1 cellular context compared by ENCODE assay signal in the genomic region with DNA sequence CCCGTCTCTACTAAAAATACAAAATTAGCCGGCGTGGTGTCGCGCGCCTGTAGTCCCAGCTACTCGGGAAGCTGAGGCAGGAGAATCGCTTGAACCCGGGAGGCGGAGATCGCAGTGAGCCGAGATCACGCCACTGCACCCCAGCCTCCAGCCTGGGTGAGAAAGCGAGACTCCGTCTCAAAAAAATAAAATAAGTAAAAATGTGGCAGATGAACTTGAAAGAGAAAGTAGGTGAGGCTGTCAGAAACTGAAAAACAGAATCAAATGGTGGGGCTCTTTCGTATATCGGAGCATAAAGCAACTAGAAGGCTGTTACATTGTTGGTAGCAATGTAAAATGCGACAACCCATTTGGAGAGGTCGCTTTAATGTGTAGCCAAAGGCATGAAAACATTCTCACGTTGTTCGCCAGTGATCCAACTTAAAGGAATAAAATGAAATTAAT.
TF ChIP-seq lines count a peak whose summit lies in the region.

No MANE protein-coding gene starts in this region.

TF ChIP-seq in K562, 482 proteins besides CTCF, POLR2A, EP300 and RAD21 (continued from another document and continues in another):
- TF ChIP-seq MGA (IDR thresholded peaks at IDR 0.05) (peak; percentile 43; the same call in 1 of the 2 replicates), HEY1 (CRISPR knock-in tag; IDR thresholded peaks at IDR 0.05; ENCODE audit: borderline replicate concordance) (no peak; the same call in 1 of the 2 replicates), ZNF780A (CRISPR knock-in tag; IDR thresholded peaks at IDR 0.05) (no peak), NUFIP1 (IDR thresholded peaks at IDR 0.05; ENCODE audit: partially characterized antibody) (no peak), TARDBP (IDR thresholded peaks at IDR 0.05) (peak; percentile 12; the same call in 1 of the 2 replicates), ZNF253 (CRISPR knock-in tag; conservative IDR thresholded peaks at IDR 0.05) (no peak), TAL1 (IDR thresholded peaks at IDR 0.05) (no peak), RNF2 (IDR thresholded peaks at IDR 0.05) (no peak), CBX3 (IDR thresholded peaks at IDR 0.05; ENCODE audit: borderline replicate concordance in 1 of 2, low read length in 2 of 2) (0 out of 3 replicates have a peak, but pooled peaks of 1 of the 2 experiments have one; percentile 3), FOXJ2 (tag; IDR thresholded peaks at IDR 0.05) (no peak), MNT (conservative IDR thresholded peaks at IDR 0.05) (no peak), GTF2F1 (IDR thresholded peaks at IDR 0.05; ENCODE audit: low read depth, low read length) (no peak), RERE (CRISPR knock-in tag; IDR thresholded peaks at IDR 0.05; ENCODE audit: borderline replicate concordance) (no peak), SRF (CRISPR knock-in tag; IDR thresholded peaks at IDR 0.05) (peak in 1 of 2 experiments; percentile 15; a peak in 1 of 4 replicates), POU5F1 (IDR thresholded peaks at IDR 0.05; ENCODE audit: borderline replicate concordance, low read depth, low read length, partially characterized antibody) (no peak), HDAC1 (IDR thresholded peaks at IDR 0.05) (no peak), HDGF (IDR thresholded peaks at IDR 0.05) (no peak), SMARCA4 (IDR thresholded peaks at IDR 0.05) (peak; percentile 41; the same call in 1 of the 2 replicates), MCM2 (IDR thresholded peaks at IDR 0.05; ENCODE audit: low read depth) (no peak), GABPB1 (CRISPR knock-in tag; IDR thresholded peaks at IDR 0.05) (no peak), ZNF212 (CRISPR knock-in tag; IDR thresholded peaks at IDR 0.05) (no peak), MYNN (IDR thresholded peaks at IDR 0.05) (no peak), MYNN (CRISPR knock-in tag; IDR thresholded peaks at IDR 0.05) (no peak), ZNF57 (CRISPR knock-in tag; IDR thresholded peaks at IDR 0.05) (no peak), MCM5 (IDR thresholded peaks at IDR 0.05; ENCODE audit: low read depth) (no peak), ZNF830 (CRISPR knock-in tag; IDR thresholded peaks at IDR 0.05) (no peak), CHCHD3 (CRISPR knock-in tag; IDR thresholded peaks at IDR 0.05) (no peak), NR4A1 (CRISPR knock-in tag; IDR thresholded peaks at IDR 0.05) (no peak), NR4A1 (tag; IDR thresholded peaks at IDR 0.05) (0 out of 2 replicates have a peak, but pooled peaks have one; percentile 61), TCF15 (CRISPR knock-in tag; IDR thresholded peaks at IDR 0.05) (no peak), ZNF76 (CRISPR knock-in tag; IDR thresholded peaks at IDR 0.05; ENCODE audit: borderline replicate concordance) (no peak), ZNF408 (CRISPR knock-in tag; IDR thresholded peaks at IDR 0.05; ENCODE audit: low read depth) (no peak), CTBP1 (IDR thresholded peaks at IDR 0.05; ENCODE audit: borderline replicate concordance) (no peak), ZNF507 (tag; conservative IDR thresholded peaks at IDR 0.05) (no peak), BHLHE40 (IDR thresholded peaks at IDR 0.05; ENCODE audit: low read length) (no peak), ZNF324 (CRISPR knock-in tag; IDR thresholded peaks at IDR 0.05) (no peak)
- TF ChIP-seq, protein P1, sequence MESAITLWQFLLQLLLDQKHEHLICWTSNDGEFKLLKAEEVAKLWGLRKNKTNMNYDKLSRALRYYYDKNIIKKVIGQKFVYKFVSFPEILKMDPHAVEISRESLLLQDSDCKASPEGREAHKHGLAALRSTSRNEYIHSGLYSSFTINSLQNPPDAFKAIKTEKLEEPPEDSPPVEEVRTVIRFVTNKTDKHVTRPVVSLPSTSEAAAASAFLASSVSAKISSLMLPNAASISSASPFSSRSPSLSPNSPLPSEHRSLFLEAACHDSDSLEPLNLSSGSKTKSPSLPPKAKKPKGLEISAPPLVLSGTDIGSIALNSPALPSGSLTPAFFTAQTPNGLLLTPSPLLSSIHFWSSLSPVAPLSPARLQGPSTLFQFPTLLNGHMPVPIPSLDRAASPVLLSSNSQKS (CRISPR knock-in tag; IDR thresholded peaks at IDR 0.05): no peak
